In genomic region chr7:139648941-139649425, GRCh38 we compare ENCODE assay signal across 1 cellular context.
TF ChIP-seq lines count a peak whose summit lies in the region.

No MANE protein-coding gene starts in this region.

TF ChIP-seq in HepG2, 621 proteins besides CTCF, POLR2A, EP300 and RAD21 (continued from another document and continues in another):
- no peak for TF ChIP-seq SNAPC4 (CRISPR knock-in tag; IDR thresholded peaks at IDR 0.05)
- TF ChIP-seq ZNF12 (CRISPR knock-in tag; IDR thresholded peaks at IDR 0.05): no peak
- TF ChIP-seq FOXP4 (CRISPR knock-in tag; IDR thresholded peaks at IDR 0.05): peak; percentile 51; the same call in 1 of the 2 replicates
- peak; percentile 32; the same call in 1 of the 2 replicates for TF ChIP-seq HDAC2 (CRISPR knock-in tag; IDR thresholded peaks at IDR 0.05)
- TF ChIP-seq RERE (CRISPR knock-in tag; IDR thresholded peaks at IDR 0.05; ENCODE audit: low read depth): no peak
- TF ChIP-seq BRF2 (CRISPR knock-in tag; IDR thresholded peaks at IDR 0.05): no peak
- TF ChIP-seq ZSCAN12 (CRISPR knock-in tag; IDR thresholded peaks at IDR 0.05): no peak
- TF ChIP-seq TCF12 (IDR thresholded peaks at IDR 0.05): no peak
- TF ChIP-seq TCF12 (CRISPR knock-in tag; IDR thresholded peaks at IDR 0.05): no peak
- no peak for TF ChIP-seq CHD4 (IDR thresholded peaks at IDR 0.05; ENCODE audit: borderline replicate concordance, low read length)
- no peak for TF ChIP-seq SOX6 (IDR thresholded peaks at IDR 0.05)
- TF ChIP-seq SOX6 (CRISPR knock-in tag; IDR thresholded peaks at IDR 0.05): no peak
- peak; percentile 44; the same call in 1 of the 2 replicates for TF ChIP-seq ARID5B (CRISPR knock-in tag; IDR thresholded peaks at IDR 0.05)
- peak; percentile 40; the same call in 1 of the 2 replicates for TF ChIP-seq REPIN1 (CRISPR knock-in tag; IDR thresholded peaks at IDR 0.05; ENCODE audit: borderline replicate concordance, low read depth)
- peak; percentile 58; the same call in 1 of the 2 replicates for TF ChIP-seq ZBTB4 (CRISPR knock-in tag; IDR thresholded peaks at IDR 0.05; ENCODE audit: borderline replicate concordance)
- no peak for TF ChIP-seq FOXA1 (IDR thresholded peaks at IDR 0.05)
- 0 out of 2 replicates have a peak, but pooled peaks have one; percentile 12 for TF ChIP-seq FOXA1 (CRISPR knock-in tag; IDR thresholded peaks at IDR 0.05)
- TF ChIP-seq ZNF225 (CRISPR knock-in tag; IDR thresholded peaks at IDR 0.05): no peak
- TF ChIP-seq TAF1 (CRISPR knock-in tag; IDR thresholded peaks at IDR 0.05): no peak
- TF ChIP-seq ZNF354B (CRISPR knock-in tag; IDR thresholded peaks at IDR 0.05): no peak
- TF ChIP-seq KDM2A (CRISPR knock-in tag; IDR thresholded peaks at IDR 0.05; ENCODE audit: borderline replicate concordance, low read depth): 0 out of 2 replicates have a peak, but pooled peaks have one; percentile 15
- TF ChIP-seq ZBED4 (CRISPR knock-in tag; IDR thresholded peaks at IDR 0.05; ENCODE audit: borderline replicate concordance): no peak
- peak; percentile 50; the same call in 1 of the 2 replicates for TF ChIP-seq MED1 (CRISPR knock-in tag; IDR thresholded peaks at IDR 0.05)
